Comparison of ENCODE assay signal across 16 cellular contexts in genomic region chr11:117719480-117719879, GRCh38.
"Had no signal": no experiment of that assay in that cellular context is flagged by ENCODE, and none has a peak within 500 bp of the region (broad histone marks: within the 10 kb centered on the region; RNA-seq: fewer than 3 reads in every experiment).

No MANE protein-coding gene starts in this region.

- H3K4me2 ChIP-seq: hepatocyte, smooth muscle cell had no signal

- H3K4me3 Mint-ChIP-seq: dendritic cell treated with granulocyte-macrophage colony-stimulating factor and Interleukin-4, amounts not matched to agents 40 ng/mL and 50 ng/mL, for 4 days; endodermal cell; naive B cell; nephron had no signal

- DNase-seq: central memory CD4-positive, alpha-beta T cell; effector CD4-positive, alpha-beta T cell; erythroblast; foreskin keratinocyte; mesendoderm; naive B cell; stimulated activated CD4-positive, alpha-beta T cell treated with anti-CD3 and anti-CD28 coated beads, Interleukin-2, amount 100 ng/mL, for 48 hours; stimulated activated naive CD4-positive, alpha-beta T cell treated with Interleukin-2 at 50 U/mL for 16 hours; transverse colon had no signal

- H2AFZ ChIP-seq: hepatocyte had no signal

- H3K27me3 ChIP-seq: hepatocyte, right atrium auricular region, transverse colon had no signal

- H3K36me3 Mint-ChIP-seq: naive B cell had no signal

- H3K4me1 ChIP-seq: foreskin keratinocyte had no signal

- H3K36me3 ChIP-seq: right atrium auricular region, thoracic aorta, transverse colon had no signal

- H3K9me3 ChIP-seq: right atrium auricular region, thoracic aorta, transverse colon had no signal

- H3K27ac Mint-ChIP-seq: dendritic cell treated with granulocyte-macrophage colony-stimulating factor and Interleukin-4, amounts not matched to agents 40 ng/mL and 50 ng/mL, for 4 days; naive B cell; nephron had no signal

- H3K4me3 ChIP-seq: hepatocyte, right atrium auricular region, smooth muscle cell, thoracic aorta, transverse colon had no signal

- H3K9me3 Mint-ChIP-seq: dendritic cell treated with granulocyte-macrophage colony-stimulating factor and Interleukin-4, amounts not matched to agents 40 ng/mL and 50 ng/mL, for 4 days; endodermal cell; naive B cell; nephron had no signal

- ATAC-seq: foreskin keratinocyte had no signal

- H3K27ac ChIP-seq: foreskin keratinocyte, hepatocyte, right atrium auricular region, thoracic aorta, transverse colon had no signal
